Comparison of ENCODE assay signal across 27 cellular contexts in genomic region chr4:6093671-6094070, GRCh38.
"Had no signal": no experiment of that assay in that cellular context is flagged by ENCODE, and none has a peak within 500 bp of the region (broad histone marks: within the 10 kb centered on the region; RNA-seq: fewer than 3 reads in every experiment).

No MANE protein-coding gene starts in this region.

- H3K36me3 ChIP-seq: ascending aorta, breast epithelium, cardiac muscle cell, colonic mucosa, WERI-Rb-1 had no signal

- H3K4me1 Mint-ChIP-seq: activated B cell treated with CpG ODN at 0.5 μM for 24 hours, endodermal cell had no signal

- DNase-seq: activated B cell treated with CpG ODN at 0.5 μM for 24 hours; activated CD4-positive, alpha-beta T cell treated with anti-CD3 and anti-CD28 coated beads for 48 hours; activated CD4-positive, alpha-beta T cell treated with anti-CD3 and anti-CD28 coated beads, Interleukin-2, amount 50 U/mL, for 1 hour; activated CD4-positive, alpha-beta T cell treated with anti-CD3 and anti-CD28 coated beads, Interleukin-2, amount 50 U/mL, for 48 hours; activated CD8-positive, alpha-beta T cell treated with anti-CD3 and anti-CD28 coated beads, Interleukin-2, amount 10 ng/mL, durations not matched to agents 7 days and 5 days; activated gamma-delta T cell; activated naive CD4-positive, alpha-beta T cell; activated naive CD4-positive, alpha-beta T cell treated with anti-CD3 and anti-CD28 coated beads, Interleukin-2, amount 10 ng/mL, durations not matched to agents 7 days and 5 days; activated naive CD8-positive, alpha-beta T cell treated with anti-CD3 and anti-CD28 coated beads, Interleukin-2, amount 10 ng/mL, durations not matched to agents 7 days and 5 days; activated T-cell treated with anti-CD3 and anti-CD28 coated beads, Interleukin-2, amount 50 U/mL, for 4 hours; central memory CD4-positive, alpha-beta T cell; cerebellar nuclear complex; colonic mucosa; effector memory CD4-positive, alpha-beta T cell; foreskin fibroblast; T-cell; T-helper 9 cell; WERI-Rb-1 had no signal

- H3K27ac Mint-ChIP-seq: activated B cell treated with CpG ODN at 0.5 μM for 24 hours; activated CD8-positive, alpha-beta T cell treated with anti-CD3 and anti-CD28 coated beads, Interleukin-2, amount 10 ng/mL, durations not matched to agents 7 days and 5 days; activated naive CD4-positive, alpha-beta T cell treated with anti-CD3 and anti-CD28 coated beads, Interleukin-2, amount 10 ng/mL, durations not matched to agents 7 days and 5 days; activated naive CD4-positive, alpha-beta T cell treated with anti-CD3 and anti-CD28 coated beads, Interleukin-2, amount 50 U/mL, for 72 hours; activated naive CD8-positive, alpha-beta T cell treated with anti-CD3 and anti-CD28 coated beads, Interleukin-2, amount 10 ng/mL, durations not matched to agents 7 days and 5 days; brain; endodermal cell; T-cell; T-helper 1 cell treated with Interleukin-12 subunit alpha and Interleukin-12 subunit beta and Interleukin-4 antibody, amounts not matched to agents 30 μg/mL and 1 μg/mL, for 36 hours had no signal

- H3K9me3 Mint-ChIP-seq: activated naive CD4-positive, alpha-beta T cell treated with anti-CD3 and anti-CD28 coated beads, Interleukin-2, amount 50 U/mL, for 72 hours; activated naive CD8-positive, alpha-beta T cell treated with anti-CD3 and anti-CD28 coated beads, Interleukin-2, amount 10 ng/mL, durations not matched to agents 7 days and 5 days; endodermal cell had no signal

- H3K27me3 ChIP-seq: ascending aorta, cardiac muscle cell, colonic mucosa had no signal

- H3K4me3 Mint-ChIP-seq: activated B cell treated with CpG ODN at 0.5 μM for 24 hours; activated CD8-positive, alpha-beta T cell treated with anti-CD3 and anti-CD28 coated beads, Interleukin-2, amount 10 ng/mL, durations not matched to agents 7 days and 5 days; activated naive CD4-positive, alpha-beta T cell treated with anti-CD3 and anti-CD28 coated beads, Interleukin-2, amount 10 ng/mL, durations not matched to agents 7 days and 5 days; activated naive CD8-positive, alpha-beta T cell treated with anti-CD3 and anti-CD28 coated beads, Interleukin-2, amount 10 ng/mL, durations not matched to agents 7 days and 5 days; activated T-cell treated with anti-CD3 and anti-CD28 coated beads, Interleukin-2, amount 50 U/mL, for 4 hours; activated T-helper 17 cell treated with anti-CD3 and anti-CD28 coated beads, Interleukin-2, amount 50 U/mL, for 72 hours; brain; endodermal cell; T-cell; T-helper 1 cell treated with Interleukin-12 subunit alpha and Interleukin-12 subunit beta and Interleukin-4 antibody, amounts not matched to agents 30 μg/mL and 1 μg/mL, for 36 hours had no signal

- H3K36me3 Mint-ChIP-seq: activated naive CD4-positive, alpha-beta T cell treated with anti-CD3 and anti-CD28 coated beads, Interleukin-2, amount 10 ng/mL, durations not matched to agents 7 days and 5 days; activated naive CD4-positive, alpha-beta T cell treated with anti-CD3 and anti-CD28 coated beads, Interleukin-2, amount 50 U/mL, for 72 hours; activated naive CD8-positive, alpha-beta T cell treated with anti-CD3 and anti-CD28 coated beads, Interleukin-2, amount 10 ng/mL, durations not matched to agents 7 days and 5 days; brain; T-cell had no signal

- FAIRE-seq: frontal cortex had no signal

- H3K9me3 ChIP-seq: ascending aorta, breast epithelium, colonic mucosa had no signal

- H3K27ac ChIP-seq: ascending aorta, breast epithelium, cardiac muscle cell, colonic mucosa, WERI-Rb-1 had no signal

- H3K4me1 ChIP-seq: ascending aorta, breast epithelium, colonic mucosa had no signal

- H3K27me3 Mint-ChIP-seq: activated B cell treated with CpG ODN at 0.5 μM for 24 hours; activated T-helper 17 cell treated with anti-CD3 and anti-CD28 coated beads, Interleukin-2, amount 50 U/mL, for 72 hours; brain; T-cell had no signal

- H3K4me3 ChIP-seq: ascending aorta, breast epithelium, cardiac muscle cell, colonic mucosa had no signal
